ENCODE assay signal across 1 cellular context in the genomic region with DNA sequence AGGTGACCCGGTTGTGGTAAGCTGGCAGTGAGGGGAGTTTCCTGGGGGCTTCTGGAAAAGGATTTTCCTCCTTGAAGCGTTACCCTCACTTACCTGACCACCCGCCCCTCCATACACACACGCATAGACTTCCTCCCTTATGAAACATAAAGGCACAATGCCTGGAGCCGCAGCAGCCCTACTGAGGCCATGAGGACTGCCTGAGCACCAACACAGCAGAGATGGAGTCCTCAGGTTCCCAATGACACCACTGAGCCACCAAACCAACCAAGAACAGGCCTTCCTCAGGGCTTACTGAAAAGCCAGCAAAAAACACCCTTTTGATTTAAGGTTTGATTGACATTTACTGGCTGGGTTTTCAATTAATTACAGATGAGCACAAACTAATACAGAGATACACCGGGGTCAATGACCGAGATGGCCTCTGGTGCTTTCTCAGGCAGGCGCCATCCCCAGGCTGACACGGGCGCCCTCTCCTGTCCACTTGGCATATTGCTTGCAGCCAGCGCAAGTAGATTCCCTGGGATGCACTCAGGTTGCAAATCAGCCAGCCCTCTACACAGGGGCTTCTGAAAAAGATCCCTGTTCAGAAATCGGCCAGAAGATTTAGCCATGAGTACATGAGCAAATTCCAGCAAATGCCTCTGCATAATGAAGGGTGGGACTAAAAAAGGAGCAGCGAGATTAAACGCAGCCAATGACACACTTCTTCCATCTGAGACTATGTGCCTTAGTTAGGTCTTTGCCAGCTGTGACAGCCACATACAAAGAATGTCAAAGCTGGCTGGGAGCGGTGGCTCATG.
TF ChIP-seq lines count a peak whose summit lies in the region.

No MANE protein-coding gene starts in this region.

TF ChIP-seq in GM23338, 12 proteins besides CTCF, POLR2A, EP300 and RAD21 (continued from another document):
- TF ChIP-seq, protein P1, sequence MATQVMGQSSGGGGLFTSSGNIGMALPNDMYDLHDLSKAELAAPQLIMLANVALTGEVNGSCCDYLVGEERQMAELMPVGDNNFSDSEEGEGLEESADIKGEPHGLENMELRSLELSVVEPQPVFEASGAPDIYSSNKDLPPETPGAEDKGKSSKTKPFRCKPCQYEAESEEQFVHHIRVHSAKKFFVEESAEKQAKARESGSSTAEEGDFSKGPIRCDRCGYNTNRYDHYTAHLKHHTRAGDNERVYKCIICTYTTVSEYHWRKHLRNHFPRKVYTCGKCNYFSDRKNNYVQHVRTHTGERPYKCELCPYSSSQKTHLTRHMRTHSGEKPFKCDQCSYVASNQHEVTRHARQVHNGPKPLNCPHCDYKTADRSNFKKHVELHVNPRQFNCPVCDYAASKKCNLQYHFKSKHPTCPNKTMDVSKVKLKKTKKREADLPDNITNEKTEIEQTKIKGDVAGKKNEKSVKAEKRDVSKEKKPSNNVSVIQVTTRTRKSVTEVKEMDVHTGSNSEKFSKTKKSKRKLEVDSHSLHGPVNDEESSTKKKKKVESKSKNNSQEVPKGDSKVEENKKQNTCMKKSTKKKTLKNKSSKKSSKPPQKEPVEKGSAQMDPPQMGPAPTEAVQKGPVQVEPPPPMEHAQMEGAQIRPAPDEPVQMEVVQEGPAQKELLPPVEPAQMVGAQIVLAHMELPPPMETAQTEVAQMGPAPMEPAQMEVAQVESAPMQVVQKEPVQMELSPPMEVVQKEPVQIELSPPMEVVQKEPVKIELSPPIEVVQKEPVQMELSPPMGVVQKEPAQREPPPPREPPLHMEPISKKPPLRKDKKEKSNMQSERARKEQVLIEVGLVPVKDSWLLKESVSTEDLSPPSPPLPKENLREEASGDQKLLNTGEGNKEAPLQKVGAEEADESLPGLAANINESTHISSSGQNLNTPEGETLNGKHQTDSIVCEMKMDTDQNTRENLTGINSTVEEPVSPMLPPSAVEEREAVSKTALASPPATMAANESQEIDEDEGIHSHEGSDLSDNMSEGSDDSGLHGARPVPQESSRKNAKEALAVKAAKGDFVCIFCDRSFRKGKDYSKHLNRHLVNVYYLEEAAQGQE (IDR thresholded peaks at IDR 0.05; ENCODE audit: unreplicated experiment): no peak
- TF ChIP-seq NANOG (IDR thresholded peaks at IDR 0.05; ENCODE audit: borderline replicate concordance): no peak
- TF ChIP-seq, protein P2, sequence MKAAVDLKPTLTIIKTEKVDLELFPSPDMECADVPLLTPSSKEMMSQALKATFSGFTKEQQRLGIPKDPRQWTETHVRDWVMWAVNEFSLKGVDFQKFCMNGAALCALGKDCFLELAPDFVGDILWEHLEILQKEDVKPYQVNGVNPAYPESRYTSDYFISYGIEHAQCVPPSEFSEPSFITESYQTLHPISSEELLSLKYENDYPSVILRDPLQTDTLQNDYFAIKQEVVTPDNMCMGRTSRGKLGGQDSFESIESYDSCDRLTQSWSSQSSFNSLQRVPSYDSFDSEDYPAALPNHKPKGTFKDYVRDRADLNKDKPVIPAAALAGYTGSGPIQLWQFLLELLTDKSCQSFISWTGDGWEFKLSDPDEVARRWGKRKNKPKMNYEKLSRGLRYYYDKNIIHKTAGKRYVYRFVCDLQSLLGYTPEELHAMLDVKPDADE (IDR thresholded peaks at IDR 0.05): no peak
- no peak for TF ChIP-seq JUNB (IDR thresholded peaks at IDR 0.05; ENCODE audit: unreplicated experiment)
- TF ChIP-seq EZH2phosphoT487 (IDR thresholded peaks at IDR 0.05; ENCODE audit: unreplicated experiment): no peak
- no peak for TF ChIP-seq STAT1 (IDR thresholded peaks at IDR 0.05; ENCODE audit: unreplicated experiment)
